In genomic region chr2:50241292-50241691, GRCh38 we compare ENCODE assay signal across 18 cellular contexts.
"Had no signal": no experiment of that assay in that cellular context is flagged by ENCODE, and none has a peak within 500 bp of the region (broad histone marks: within the 10 kb centered on the region; RNA-seq: fewer than 3 reads in every experiment).

No MANE protein-coding gene starts in this region.

- H3K36me3 ChIP-seq: colonic mucosa, esophagus muscularis mucosa, gastroesophageal sphincter, heart left ventricle, left lung, lower lobe of right lung had no signal

- H3K4me1 ChIP-seq: colonic mucosa, foreskin keratinocyte, gastroesophageal sphincter, heart left ventricle, left lung, lower lobe of right lung had no signal

- H3K79me2 ChIP-seq: hepatocyte had no signal

- H2AFZ ChIP-seq: hepatocyte had no signal

- H3K4me2 ChIP-seq: hepatocyte had no signal

- H3K9me3 ChIP-seq: colonic mucosa, gastroesophageal sphincter, lower lobe of right lung, mucosa of descending colon had no signal

- H3K27ac ChIP-seq: colonic mucosa, esophagus muscularis mucosa, foreskin keratinocyte, gastroesophageal sphincter, heart left ventricle, hepatocyte, left lung, lower lobe of right lung had no signal

- H3K27me3 ChIP-seq: colonic mucosa, esophagus muscularis mucosa, foreskin keratinocyte, gastroesophageal sphincter, heart left ventricle, hepatocyte, left lung had no signal

- H3K4me3 ChIP-seq: colonic mucosa, esophagus muscularis mucosa, gastroesophageal sphincter, heart left ventricle, hepatocyte, left lung, lower lobe of right lung, mucosa of descending colon had no signal

- DNase-seq: colonic mucosa; cortex of kidney; effector CD8-positive, alpha-beta T cell; effector memory CD8-positive, alpha-beta T cell; foreskin keratinocyte; heart left ventricle; hypothalamus; immature natural killer cell; left cardiac atrium; left lung; left ventricle myocardium superior; lower lobe of right lung; mesenchymal stem cell; mucosa of descending colon; naive B cell had no signal

- ATAC-seq: effector memory CD8-positive, alpha-beta T cell; foreskin keratinocyte; gastroesophageal sphincter; heart left ventricle; left cardiac atrium; left lung; left ventricle myocardium superior; lower lobe of right lung; mucosa of descending colon had no signal
